Comparison of ENCODE assay signal across 8 cellular contexts in the genomic region with DNA sequence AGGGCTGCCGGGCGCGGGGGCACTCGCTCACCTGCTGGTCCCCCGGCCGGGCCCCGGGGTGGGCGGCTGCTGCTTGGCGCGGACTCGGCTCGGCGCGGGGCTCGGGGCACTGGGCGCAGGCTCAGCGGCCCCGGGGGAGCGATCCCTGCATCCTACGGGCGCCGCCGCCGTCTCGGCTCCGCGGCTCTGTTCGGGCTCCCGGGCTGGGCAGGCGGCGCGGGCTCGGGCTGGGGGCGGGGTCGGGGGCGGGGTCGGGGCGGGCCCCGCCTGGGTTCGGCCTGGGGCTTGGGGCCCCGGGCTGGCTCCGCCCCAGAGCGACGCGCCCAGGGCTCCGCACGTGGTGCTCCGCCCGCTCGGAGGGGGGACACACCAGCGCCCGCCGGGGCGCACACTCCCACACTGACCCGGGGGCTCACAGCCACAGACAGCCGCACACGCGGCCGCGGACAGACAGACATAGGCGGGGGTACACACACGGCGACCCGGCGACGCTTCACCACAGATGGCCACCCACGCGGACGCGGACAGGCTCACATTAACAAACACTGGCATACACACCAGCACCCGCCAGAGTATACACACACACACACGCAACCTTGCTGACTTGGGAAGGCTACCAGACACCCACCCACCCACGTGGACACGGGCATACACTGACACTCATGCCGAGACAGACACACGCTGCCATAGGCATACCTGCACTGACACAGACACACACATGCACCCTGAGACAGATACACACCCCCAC. TPM values are rescaled to one million over a fixed set of nuclear protein-coding genes. Genes with fewer than 3 reads are reported as not detected.
DNase-seq lines count a peak whose midpoint lies in the region; ATAC-seq and TF ChIP-seq lines count a peak whose summit lies in the region.

A gene (minus strand): TSS at position 188 of the 748 bp plus-strand sequence. CDS start 16,380 bp downstream, outside the sequence.

- H3K14ac ChIP-seq in mesenchymal stem cell (ENCODE audit: low read length in 2 of 2) = no peak within 1 kb of the TSS

- no peaks in the 10 kb centered on the region for H3K79me1 ChIP-seq in mesenchymal stem cell (replicated peaks; ENCODE audit: low read length, poor library complexity, severe bottlenecking)

- H4K8ac ChIP-seq in mesenchymal stem cell (ENCODE audit: low read length) = no peak within 1 kb of the TSS

- TF ChIP-seq RAD21 in Ishikawa (IDR thresholded peaks at IDR 0.05; ENCODE audit: low read depth) = no peak

- no peak within 1 kb of the TSS for H3K4ac ChIP-seq in mesenchymal stem cell (ENCODE audit: low read depth in 1 of 2, low read length in 2 of 2)

- H3K27ac ChIP-seq in mesenchymal stem cell (ENCODE audit: low read length, poor library complexity, severe bottlenecking) = no peak within 1 kb of the TSS

- CTCF ChIA-PET in activated CD4-positive, alpha-beta T cell treated with anti-CD3 and anti-CD28 coated beads for 36 hours (lab: Charles Lee) = no interaction called here

- H2BK15ac ChIP-seq in mesenchymal stem cell (ENCODE audit: low read depth, poor library complexity, severe bottlenecking) = peak within 1 kb of the TSS; percentile 23

- no peak within 1 kb of the TSS for H2BK12ac ChIP-seq in mesenchymal stem cell (ENCODE audit: low read length in 2 of 2)

- peak; percentile 2 for DNase-seq in NCI-H2029 (lab: John Stamatoyannopoulos, UW)
- DNase-seq in NCI-H2029 treated with DMSO at 0.1 percent for 48 hours (lab: John Stamatoyannopoulos, UW) = no peak
- DNase-seq in activated CD4-positive, alpha-beta T cell treated with anti-CD3 and anti-CD28 coated beads for 36 hours = peak; percentile 75
- peak; percentile 84 for DNase-seq in ecto neural progenitor cell (ENCODE audit: low spot score)
- DNase-seq in mesenchymal stem cell = peak; percentile 11
- peak; percentile 25 to 31 for DNase-seq in stimulated activated CD8-positive, alpha-beta memory T cell treated with anti-CD3 and anti-CD28 coated beads, Interleukin-15, amount 100 ng/mL, for 48 hours (ENCODE audit: low read depth in 2 of 2)
- no peak for DNase-seq in mucosa of gallbladder (ENCODE audit: low spot score)

- no peak within 1 kb of the TSS for H3K27ac Mint-ChIP-seq in activated CD4-positive, alpha-beta T cell treated with anti-CD3 and anti-CD28 coated beads for 36 hours

- peak within 1 kb of the TSS; percentile 47 for H2AFZ ChIP-seq in mesenchymal stem cell (ENCODE audit: low read depth, low read length)

- intact Hi-C loops in activated CD4-positive, alpha-beta T cell treated with anti-CD3 and anti-CD28 coated beads for 36 hours (cut with DNase I, micrococcal nuclease) = loop anchor here (1.0 to 10.0 kb wide), 8 partner anchors 153 to 792 kb away; a partner anchor contains a TSS

- H3K4me2 ChIP-seq in mesenchymal stem cell (ENCODE audit: low read length, poor library complexity, severe bottlenecking) = peak within 1 kb of the TSS; percentile 89

- no peak within 1 kb of the TSS for H2AK5ac ChIP-seq in mesenchymal stem cell (ENCODE audit: low read length, severe bottlenecking)

- peaks cover 5% of the 10 kb centered on the region for H3K27me3 Mint-ChIP-seq in activated CD4-positive, alpha-beta T cell treated with anti-CD3 and anti-CD28 coated beads for 36 hours

- H3K27me3 ChIP-seq in mesenchymal stem cell (ENCODE audit: control insufficient read depth in 1 of 2, insufficient read depth in 1 of 2, low read length in 2 of 2) = peaks cover 65 to 93% of the 10 kb centered on the region in 2 experiments

- H3K4me1 ChIP-seq in mesenchymal stem cell (ENCODE audit: control insufficient read depth, insufficient read depth, low read depth, low read length) = peaks cover 15% of the 10 kb centered on the region

- POLR2A ChIA-PET in activated CD4-positive, alpha-beta T cell treated with anti-CD3 and anti-CD28 coated beads for 36 hours (lab: Charles Lee) = no interaction called here

- peaks cover 10% of the 10 kb centered on the region for H3K9me3 ChIP-seq in mesenchymal stem cell (ENCODE audit: control insufficient read depth, low read length)

- H3K36me3 ChIP-seq in mesenchymal stem cell (ENCODE audit: control insufficient read depth in 1 of 2, insufficient read depth in 2 of 2, low read depth in 1 of 2, low read length in 2 of 2) = no peaks in the 10 kb centered on the region

- peak; percentile 86 for ATAC-seq in activated CD4-positive, alpha-beta T cell treated with anti-CD3 and anti-CD28 coated beads for 36 hours

- no peaks in the 10 kb centered on the region for H3K36me3 Mint-ChIP-seq in activated CD4-positive, alpha-beta T cell treated with anti-CD3 and anti-CD28 coated beads for 36 hours (ENCODE audit: low read depth)

- no peak within 1 kb of the TSS for H2BK120ac ChIP-seq in mesenchymal stem cell (ENCODE audit: low read depth, low read length)

- 7% methylated on average over 44 of the region's 76 CpGs for WGBS in mesenchymal stem cell

- no peak for TF ChIP-seq EP300 in Ishikawa (IDR thresholded peaks at IDR 0.05; ENCODE audit: borderline replicate concordance)

- H3K9me3 Mint-ChIP-seq in activated CD4-positive, alpha-beta T cell treated with anti-CD3 and anti-CD28 coated beads for 36 hours (ENCODE audit: low read depth) = no peaks in the 10 kb centered on the region

- peak within 1 kb of the TSS; percentile 60 to 70 for H3K4me3 ChIP-seq in mesenchymal stem cell (ENCODE audit: insufficient read depth in 1 of 2, low read depth in 1 of 2, low read length in 2 of 2)

- H3K4me1 Mint-ChIP-seq in activated CD4-positive, alpha-beta T cell treated with anti-CD3 and anti-CD28 coated beads for 36 hours = peaks cover 11% of the 10 kb centered on the region

- H3K18ac ChIP-seq in mesenchymal stem cell (ENCODE audit: low read depth in 1 of 2, low read length in 2 of 2) = peak within 1 kb of the TSS in 1 of 2 experiments; percentile 73

- H2BK5ac ChIP-seq in mesenchymal stem cell (ENCODE audit: low read depth, low read length, poor library complexity, severe bottlenecking) = no peak within 1 kb of the TSS

- peak within 1 kb of the TSS; percentile 2 for H4K91ac ChIP-seq in mesenchymal stem cell (ENCODE audit: low read length)

- H3K23ac ChIP-seq in mesenchymal stem cell (ENCODE audit: low read length in 2 of 2) = peak within 1 kb of the TSS in 1 of 2 experiments; percentile 51

- H3K9ac ChIP-seq in mesenchymal stem cell (ENCODE audit: low read length) = peak within 1 kb of the TSS; percentile 45

- H3K4me3 Mint-ChIP-seq in activated CD4-positive, alpha-beta T cell treated with anti-CD3 and anti-CD28 coated beads for 36 hours = peak within 1 kb of the TSS; percentile 49

TF ChIP-seq in Ishikawa, 13 proteins besides CTCF, POLR2A, EP300 and RAD21:
- TF ChIP-seq TAF1 (IDR thresholded peaks at IDR 0.05; ENCODE audit: low read depth) (no peak), TCF12 (IDR thresholded peaks at IDR 0.05; ENCODE audit: low read depth) (no peak), CEBPB (IDR thresholded peaks at IDR 0.05) (no peak), NFIC (IDR thresholded peaks at IDR 0.05) (no peak), ZBTB7A (IDR thresholded peaks at IDR 0.05; ENCODE audit: low read depth) (0 out of 2 replicates have a peak, but pooled peaks have one; percentile 1), YY1 (IDR thresholded peaks at IDR 0.05; ENCODE audit: low read depth) (no peak), EGR1 (IDR thresholded peaks at IDR 0.05) (0 out of 2 replicates have a peak, but pooled peaks have one; percentile 32), TEAD4 (IDR thresholded peaks at IDR 0.05) (no peak)
- TF ChIP-seq, protein P1, sequence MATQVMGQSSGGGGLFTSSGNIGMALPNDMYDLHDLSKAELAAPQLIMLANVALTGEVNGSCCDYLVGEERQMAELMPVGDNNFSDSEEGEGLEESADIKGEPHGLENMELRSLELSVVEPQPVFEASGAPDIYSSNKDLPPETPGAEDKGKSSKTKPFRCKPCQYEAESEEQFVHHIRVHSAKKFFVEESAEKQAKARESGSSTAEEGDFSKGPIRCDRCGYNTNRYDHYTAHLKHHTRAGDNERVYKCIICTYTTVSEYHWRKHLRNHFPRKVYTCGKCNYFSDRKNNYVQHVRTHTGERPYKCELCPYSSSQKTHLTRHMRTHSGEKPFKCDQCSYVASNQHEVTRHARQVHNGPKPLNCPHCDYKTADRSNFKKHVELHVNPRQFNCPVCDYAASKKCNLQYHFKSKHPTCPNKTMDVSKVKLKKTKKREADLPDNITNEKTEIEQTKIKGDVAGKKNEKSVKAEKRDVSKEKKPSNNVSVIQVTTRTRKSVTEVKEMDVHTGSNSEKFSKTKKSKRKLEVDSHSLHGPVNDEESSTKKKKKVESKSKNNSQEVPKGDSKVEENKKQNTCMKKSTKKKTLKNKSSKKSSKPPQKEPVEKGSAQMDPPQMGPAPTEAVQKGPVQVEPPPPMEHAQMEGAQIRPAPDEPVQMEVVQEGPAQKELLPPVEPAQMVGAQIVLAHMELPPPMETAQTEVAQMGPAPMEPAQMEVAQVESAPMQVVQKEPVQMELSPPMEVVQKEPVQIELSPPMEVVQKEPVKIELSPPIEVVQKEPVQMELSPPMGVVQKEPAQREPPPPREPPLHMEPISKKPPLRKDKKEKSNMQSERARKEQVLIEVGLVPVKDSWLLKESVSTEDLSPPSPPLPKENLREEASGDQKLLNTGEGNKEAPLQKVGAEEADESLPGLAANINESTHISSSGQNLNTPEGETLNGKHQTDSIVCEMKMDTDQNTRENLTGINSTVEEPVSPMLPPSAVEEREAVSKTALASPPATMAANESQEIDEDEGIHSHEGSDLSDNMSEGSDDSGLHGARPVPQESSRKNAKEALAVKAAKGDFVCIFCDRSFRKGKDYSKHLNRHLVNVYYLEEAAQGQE (IDR thresholded peaks at IDR 0.05; ENCODE audit: low read depth) = no peak
- TF ChIP-seq, protein P2, sequence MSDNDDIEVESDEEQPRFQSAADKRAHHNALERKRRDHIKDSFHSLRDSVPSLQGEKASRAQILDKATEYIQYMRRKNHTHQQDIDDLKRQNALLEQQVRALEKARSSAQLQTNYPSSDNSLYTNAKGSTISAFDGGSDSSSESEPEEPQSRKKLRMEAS (IDR thresholded peaks at IDR 0.05) = peak; percentile 79
- TF ChIP-seq, protein P3, sequence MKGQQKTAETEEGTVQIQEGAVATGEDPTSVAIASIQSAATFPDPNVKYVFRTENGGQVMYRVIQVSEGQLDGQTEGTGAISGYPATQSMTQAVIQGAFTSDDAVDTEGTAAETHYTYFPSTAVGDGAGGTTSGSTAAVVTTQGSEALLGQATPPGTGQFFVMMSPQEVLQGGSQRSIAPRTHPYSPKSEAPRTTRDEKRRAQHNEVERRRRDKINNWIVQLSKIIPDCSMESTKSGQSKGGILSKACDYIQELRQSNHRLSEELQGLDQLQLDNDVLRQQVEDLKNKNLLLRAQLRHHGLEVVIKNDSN (IDR thresholded peaks at IDR 0.05) = peak; percentile 60

RNA-seq across cellular contexts. Expression of the gene that starts here (rescaled TPM):
- under 1 TPM; 0.14 to 0.39 TPM for total RNA-seq in activated CD4-positive, alpha-beta T cell treated with anti-CD3 and anti-CD28 coated beads for 36 hours
- polyA plus RNA-seq in mesenchymal stem cell (2013, experiment 1 of 2) = 0.29 TPM
- polyA plus RNA-seq in mesenchymal stem cell (2013, experiment 2 of 2) = 0.34 TPM
- total RNA-seq in mucosa of gallbladder = 0.20 TPM

Comparison
In these comparisons a context has a peak if more than half of its experiments do, and no peak if none do; other contexts are left out.
1. DNase-seq: peak in NCI-H2029 (single experiment), ecto neural progenitor cell (single experiment), mesenchymal stem cell (single experiment) and stimulated activated CD8-positive, alpha-beta memory T cell treated with anti-CD3 and anti-CD28 coated beads, Interleukin-15, amount 100 ng/mL, for 48 hours (2 of 2); none in NCI-H2029 treated with DMSO at 0.1 percent for 48 hours (single experiment) and mucosa of gallbladder (single experiment).
2. Peak in DNase-seq and ATAC-seq in activated CD4-positive, alpha-beta T cell treated with anti-CD3 and anti-CD28 coated beads for 36 hours; RNA of the gene not detected or under 1 TPM.